ENCODE assay signal across 8 cellular contexts in genomic region chr1:146034976-146035469, GRCh38. TPM values are rescaled to one million over a fixed set of nuclear protein-coding genes. Genes with fewer than 3 reads are reported as not detected.
DNase-seq lines count a peak whose midpoint lies in the region; TF ChIP-seq lines count a peak whose summit lies in the region.

No MANE protein-coding gene starts in this region.

- DNase-seq in MM.1S (peak; percentile 57), mesendoderm (peak; percentile 71), NCI-H1417 treated with DMSO at 0.1 percent for 48 hours (lab: John Stamatoyannopoulos, UW) (no peak), GOT3 (lab: John Stamatoyannopoulos, UW) (no peak), Ammon's horn (ENCODE audit: low spot score) (no peak)
- DNase-seq in activated naive CD8-positive, alpha-beta T cell treated with anti-CD3 and anti-CD28 coated beads for 36 hours = no peak
- no peak for DNase-seq in stimulated activated CD4-positive, alpha-beta T cell treated with anti-CD3 and anti-CD28 coated beads, Interleukin-2, amount 100 ng/mL, for 48 hours

- peak overlapping the region; percentile 95 for H3K4me2 ChIP-seq in DOHH2 (ENCODE audit: low read length)
- H3K4me2 ChIP-seq in MM.1S (ENCODE audit: low read depth, low read length) = peak overlapping the region; percentile 68
- H3K4me2 ChIP-seq in mesendoderm (ENCODE audit: low read length) = peak overlapping the region; percentile 18

- TF ChIP-seq CTCF in DOHH2 (IDR thresholded peaks at IDR 0.05; ENCODE audit: low read depth, low read length, poor library complexity, severe bottlenecking) (no peak), MM.1S (IDR thresholded peaks at IDR 0.05; ENCODE audit: low read length) (no peak)

- peak overlapping the region; percentile 96 for H3K4me3 Mint-ChIP-seq in activated naive CD8-positive, alpha-beta T cell treated with anti-CD3 and anti-CD28 coated beads for 36 hours

- H3K27ac ChIP-seq in DOHH2 (ENCODE audit: low read depth, low read length) (no peak overlapping the region), MM.1S (ENCODE audit: low read length) (peak overlapping the region; percentile 73; the same call in 1 of the 2 replicates), mesendoderm (ENCODE audit: low read depth, low read length) (no peak overlapping the region)

- peaks cover 8% of the 10 kb centered on the region for H3K9me3 Mint-ChIP-seq in activated naive CD8-positive, alpha-beta T cell treated with anti-CD3 and anti-CD28 coated beads for 36 hours

- H4K20me1 ChIP-seq in DOHH2 (ENCODE audit: control insufficient read depth, insufficient read depth, low read depth, low read length) = no peaks in the 10 kb centered on the region
- no peaks in the 10 kb centered on the region for H4K20me1 ChIP-seq in MM.1S (ENCODE audit: insufficient read depth, low read length)

- H3K27me3 ChIP-seq in DOHH2 (ENCODE audit: control insufficient read depth, low read length) (peaks cover 7% of the 10 kb centered on the region; the same call in 1 of the 2 replicates), MM.1S (replicated peaks; ENCODE audit: insufficient read depth, low read length) (no peaks in the 10 kb centered on the region), mesendoderm (ENCODE audit: insufficient read depth, low read length, poor library complexity) (no peaks in the 10 kb centered on the region)

- peak overlapping the region; percentile 77 for H3K56ac ChIP-seq in mesendoderm (ENCODE audit: low read length)

- H2BK120ac ChIP-seq in mesendoderm (ENCODE audit: low read depth, low read length) = no peak overlapping the region

- H3K4me3 ChIP-seq in DOHH2 (ENCODE audit: low read length) = peak overlapping the region; percentile 90
- H3K4me3 ChIP-seq in MM.1S (ENCODE audit: low read length) = peak overlapping the region; percentile 56
- H3K4me3 ChIP-seq in mesendoderm (ENCODE audit: low read length) = no peak overlapping the region

- H4K8ac ChIP-seq in mesendoderm (ENCODE audit: low read depth, low read length) = no peak overlapping the region

- no peak overlapping the region for H2AK5ac ChIP-seq in mesendoderm (ENCODE audit: low read length)

- H2BK15ac ChIP-seq in mesendoderm (replicated peaks; ENCODE audit: low read depth) = no peak overlapping the region

- no peaks in the 10 kb centered on the region for H3K79me2 ChIP-seq in DOHH2 (ENCODE audit: control insufficient read depth, low read length)
- H3K79me2 ChIP-seq in MM.1S (ENCODE audit: low read length) = no peaks in the 10 kb centered on the region
- no peaks in the 10 kb centered on the region for H3K79me2 ChIP-seq in mesendoderm (ENCODE audit: control insufficient read depth, insufficient read depth, low read length)

- H2BK5ac ChIP-seq in mesendoderm (ENCODE audit: low read length) = no peak overlapping the region

- H3K4me1 ChIP-seq in DOHH2 (ENCODE audit: control insufficient read depth, low read length) = peaks cover 37% of the 10 kb centered on the region
- peaks cover 22% of the 10 kb centered on the region for H3K4me1 ChIP-seq in MM.1S (ENCODE audit: low read length)
- no peaks in the 10 kb centered on the region for H3K4me1 ChIP-seq in mesendoderm (ENCODE audit: control insufficient read depth, low read depth, low read length)

- no peak overlapping the region for H3K23ac ChIP-seq in mesendoderm (ENCODE audit: low read length)

- no peak overlapping the region for H3K4ac ChIP-seq in mesendoderm (ENCODE audit: low read depth, low read length)

- peaks cover 37% of the 10 kb centered on the region for H3K4me1 Mint-ChIP-seq in activated naive CD8-positive, alpha-beta T cell treated with anti-CD3 and anti-CD28 coated beads for 36 hours

- H3K9ac ChIP-seq in MM.1S (ENCODE audit: low read length) (peak overlapping the region; percentile 9; the same call in 1 of the 2 replicates), mesendoderm (ENCODE audit: low read length) (peak overlapping the region; percentile 3)

- H3K36me3 Mint-ChIP-seq in activated naive CD8-positive, alpha-beta T cell treated with anti-CD3 and anti-CD28 coated beads for 36 hours = peaks cover 8% of the 10 kb centered on the region

- no CpG with 5 or more reads among the region's 13 CpGs for WGBS in mesendoderm (ENCODE audit: extremely low coverage, insufficient coverage, low lambda C conversion rate)

- H3K79me1 ChIP-seq in mesendoderm (ENCODE audit: low read length) = no peaks in the 10 kb centered on the region

- peak overlapping the region; percentile 92 for H3K27ac Mint-ChIP-seq in activated naive CD8-positive, alpha-beta T cell treated with anti-CD3 and anti-CD28 coated beads for 36 hours

- peak overlapping the region; percentile 78 for H4K5ac ChIP-seq in mesendoderm (ENCODE audit: low read length)

- peaks cover 26% of the 10 kb centered on the region for H3K27me3 Mint-ChIP-seq in activated naive CD8-positive, alpha-beta T cell treated with anti-CD3 and anti-CD28 coated beads for 36 hours

- no peaks in the 10 kb centered on the region for H3K36me3 ChIP-seq in DOHH2 (ENCODE audit: control insufficient read depth, low read length)
- H3K36me3 ChIP-seq in MM.1S (replicated peaks; ENCODE audit: insufficient read depth, low read length) = no peaks in the 10 kb centered on the region
- H3K36me3 ChIP-seq in mesendoderm (ENCODE audit: control insufficient read depth, insufficient read depth, low read length) = no peaks in the 10 kb centered on the region

- H3K9me2 ChIP-seq in DOHH2 (replicated peaks; ENCODE audit: control insufficient read depth, low read length) (no peaks in the 10 kb centered on the region), MM.1S (replicated peaks; ENCODE audit: insufficient read depth, low read length) (no peaks in the 10 kb centered on the region)

- H3F3A ChIP-seq in DOHH2 (ENCODE audit: control insufficient read depth, insufficient read depth) = peaks cover 29% of the 10 kb centered on the region
- peaks cover 51% of the 10 kb centered on the region for H3F3A ChIP-seq in MM.1S (ENCODE audit: insufficient read depth, low read length)

- H3K9me3 ChIP-seq in DOHH2 (ENCODE audit: control insufficient read depth, insufficient read depth, low read length) (no peaks in the 10 kb centered on the region), MM.1S (replicated peaks; ENCODE audit: insufficient read depth, low read length) (no peaks in the 10 kb centered on the region)

- no peak overlapping the region for H3K18ac ChIP-seq in mesendoderm (ENCODE audit: low read length)

- peak overlapping the region; percentile 67 for H2AFZ ChIP-seq in MM.1S (ENCODE audit: low read length)

RNA-seq across cellular contexts. Expression of gene HJV, which starts 13.5 kb away (rescaled TPM):
- total RNA-seq in activated naive CD8-positive, alpha-beta T cell treated with anti-CD3 and anti-CD28 coated beads for 36 hours = not detected
- 0.08 TPM for polyA plus RNA-seq in mesendoderm (2013, experiment 1 of 2)
- 0.07 TPM for polyA plus RNA-seq in mesendoderm (2013, experiment 2 of 2)

RNA-seq across cellular contexts. Expression of gene TXNIP, which starts 38.6 kb away (rescaled TPM):
- total RNA-seq in activated naive CD8-positive, alpha-beta T cell treated with anti-CD3 and anti-CD28 coated beads for 36 hours = 100 to 1,000 TPM; 228 to 231 TPM
- 2.3 TPM for polyA plus RNA-seq in mesendoderm (2013, experiment 1 of 2)
- 2.0 TPM for polyA plus RNA-seq in mesendoderm (2013, experiment 2 of 2)

Comparison
In these comparisons a context has a peak if more than half of its experiments do, and no peak if none do; other contexts are left out.
1. H3K4me2 ChIP-seq: peak in every context shown above with its lines; median percentile 95 in DOHH2; 68 in MM.1S; 18 in mesendoderm.
2. DNase-seq: peak in MM.1S (single experiment) and mesendoderm (single experiment); none in activated naive CD8-positive, alpha-beta T cell treated with anti-CD3 and anti-CD28 coated beads for 36 hours (single experiment), NCI-H1417 treated with DMSO at 0.1 percent for 48 hours (single experiment), GOT3 (single experiment), stimulated activated CD4-positive, alpha-beta T cell treated with anti-CD3 and anti-CD28 coated beads, Interleukin-2, amount 100 ng/mL, for 48 hours (0 of 2) and Ammon's horn (single experiment).